Comparison of ENCODE assay signal across 8 cellular contexts in genomic region chr17:1197379-1197778, GRCh38. TPM values are rescaled to one million over a fixed set of nuclear protein-coding genes. Genes with fewer than 3 reads are reported as not detected.
DNase-seq lines count a peak whose midpoint lies in the region; ATAC-seq, FAIRE-seq and TF ChIP-seq lines count a peak whose summit lies in the region.

No MANE protein-coding gene starts in this region.

- FAIRE-seq in HTR-8/SVneo (lab: Jason Lieb, UNC), result no peak

- H3K9me3 ChIP-seq in BLaER1 (no peaks in the 10 kb centered on the region), adipocyte (ENCODE audit: control insufficient read depth, low read length) (no peaks in the 10 kb centered on the region), mucosa of descending colon (no peaks in the 10 kb centered on the region)

- no peak for TF ChIP-seq CTCF in mucosa of descending colon (IDR thresholded peaks at IDR 0.05)
- TF ChIP-seq CTCF in foreskin keratinocyte (conservative IDR thresholded peaks at IDR 0.05), result no peak

- no peaks in the 10 kb centered on the region for H3K36me3 ChIP-seq in BLaER1
- H3K36me3 ChIP-seq in adipocyte (ENCODE audit: control insufficient read depth, insufficient read depth, low read length, severe bottlenecking), result no peaks in the 10 kb centered on the region
- H3K36me3 ChIP-seq in mucosa of descending colon (ENCODE audit: low read depth), result no peaks in the 10 kb centered on the region

- H3K4me2 ChIP-seq in BLaER1, result peak overlapping the region; percentile 89

- intact Hi-C loops in mucosa of descending colon (cut with DNase I, micrococcal nuclease), result no loop called here

- H3K27me3 ChIP-seq in BLaER1 (peaks cover 16% of the 10 kb centered on the region; the same call in 1 of the 2 replicates), adipocyte (replicated peaks; ENCODE audit: control insufficient read depth, insufficient read depth, low read length) (peaks cover 3% of the 10 kb centered on the region), foreskin keratinocyte (peaks cover 18% of the 10 kb centered on the region)

- H3K9ac ChIP-seq in BLaER1 (peak overlapping the region; percentile 21; the same call in 1 of the 2 replicates), adipocyte (ENCODE audit: low read length) (peak overlapping the region; percentile 76)

- ATAC-seq in HG02759 (IDR thresholded peaks at IDR 0.05; ENCODE audit: unreplicated experiment) (peak; percentile 12), mucosa of descending colon (peak; percentile 36), foreskin keratinocyte (no peak)

- peak overlapping the region; percentile 27; the same call in 1 of the 2 replicates for H3K4me3 ChIP-seq in BLaER1
- no peak overlapping the region for H3K4me3 ChIP-seq in adipocyte (ENCODE audit: low read length)
- H3K4me3 ChIP-seq in mucosa of descending colon, result no peak overlapping the region

- H3K4me1 ChIP-seq in BLaER1 (peaks cover 58% of the 10 kb centered on the region), adipocyte (ENCODE audit: control insufficient read depth, insufficient read depth, low read length) (peaks cover 19% of the 10 kb centered on the region), mucosa of descending colon (ENCODE audit: low read depth) (peaks cover 18% of the 10 kb centered on the region), foreskin keratinocyte (no peaks in the 10 kb centered on the region)

- peaks cover 95% of the 10 kb centered on the region for H4K20me1 ChIP-seq in BLaER1

- DNase-seq in adipocyte (ENCODE audit: low read depth) (peak; percentile 89), mucosa of descending colon (peak in 2 of 3 donors; percentile 48 to 59), NCI-H1417 treated with DMSO at 0.1 percent for 48 hours (lab: John Stamatoyannopoulos, UW) (no peak), HTR-8/SVneo (ENCODE audit: insufficient read length, low spot score) (no peak), foreskin keratinocyte (no peak), COR-L47 (lab: John Stamatoyannopoulos, UW) (no peak)

- peak overlapping the region; percentile 38; the same call in 1 of the 2 replicates for H3K27ac ChIP-seq in BLaER1
- no peak overlapping the region for H3K27ac ChIP-seq in foreskin keratinocyte

RNA-seq across cellular contexts. Expression of gene ABR, which starts 17.6 kb away (rescaled TPM):
- total RNA-seq in mucosa of descending colon (100 to 1,000 TPM; 257 to 470 (median 292) TPM), foreskin keratinocyte (41.3 and 60.1 TPM in 2 replicates)
- 23.1 and 31.7 TPM in 2 replicates for polyA plus RNA-seq in foreskin keratinocyte

Comparison
In these comparisons a context has a peak if more than half of its experiments do, and no peak if none do; other contexts are left out.
1. DNase-seq: peak in adipocyte (single experiment) and mucosa of descending colon (2 of 3); none in NCI-H1417 treated with DMSO at 0.1 percent for 48 hours (single experiment), HTR-8/SVneo (single experiment), foreskin keratinocyte (0 of 2) and COR-L47 (single experiment).